ENCODE assay signal across 16 cellular contexts in genomic region chr16:80691111-80691761, GRCh38.
DNase-seq lines count a peak whose midpoint lies in the region; ATAC-seq and TF ChIP-seq lines count a peak whose summit lies in the region.
"Had no signal": no experiment of that assay in that cellular context is flagged by ENCODE, and none has a peak within 500 bp of the region (broad histone marks: within the 10 kb centered on the region; RNA-seq: fewer than 3 reads in every experiment).

No MANE protein-coding gene starts in this region.

- H3K4me2 ChIP-seq in PC-3 (ENCODE audit: low read length) = peak overlapping the region; percentile 23
- H3K4me2 ChIP-seq: KMS-11 had no signal

- H3K36me3 ChIP-seq in PC-3 (ENCODE audit: low read depth, low read length) (no peaks in the 10 kb centered on the region), Peyer's patch (no peaks in the 10 kb centered on the region)
- H3K36me3 ChIP-seq: BE2C, SJSA1 had no signal

- POLR2A ChIA-PET in PC-3 (lab: Charles Lee; ENCODE audit: unreplicated experiment) = no interaction called here

- no peaks in the 10 kb centered on the region for H3F3A ChIP-seq in PC-3 (ENCODE audit: low read length, unreplicated experiment)

- peaks cover 2% of the 10 kb centered on the region for H3K9me3 Mint-ChIP-seq in activated CD8-positive, alpha-beta memory T cell treated with anti-CD3 and anti-CD28 coated beads, Interleukin-2, amount 10 ng/mL, durations not matched to agents 7 days and 5 days (ENCODE audit: low read depth)
- H3K9me3 Mint-ChIP-seq in stimulated activated memory B cell treated with anti-CD40 and anti-IgM and Interleukin-4, amounts not matched to agents 10 μg/mL and 1 μg/mL and 100 μg/mL, for 72 hours = peaks cover 6% of the 10 kb centered on the region
- H3K9me3 Mint-ChIP-seq: CD4-positive, alpha-beta T cell had no signal

- no peaks in the 10 kb centered on the region for H3K27me3 Mint-ChIP-seq in activated CD8-positive, alpha-beta memory T cell treated with anti-CD3 and anti-CD28 coated beads, Interleukin-2, amount 10 ng/mL, durations not matched to agents 7 days and 5 days
- no peaks in the 10 kb centered on the region for H3K27me3 Mint-ChIP-seq in stimulated activated memory B cell treated with anti-CD40 and anti-IgM and Interleukin-4, amounts not matched to agents 10 μg/mL and 1 μg/mL and 100 μg/mL, for 72 hours
- H3K27me3 Mint-ChIP-seq: CD4-positive, alpha-beta T cell had no signal

- H3K27ac Mint-ChIP-seq in activated CD8-positive, alpha-beta memory T cell treated with anti-CD3 and anti-CD28 coated beads, Interleukin-2, amount 10 ng/mL, durations not matched to agents 7 days and 5 days = no peak overlapping the region
- no peak overlapping the region for H3K27ac Mint-ChIP-seq in stimulated activated memory B cell treated with anti-CD40 and anti-IgM and Interleukin-4, amounts not matched to agents 10 μg/mL and 1 μg/mL and 100 μg/mL, for 72 hours
- H3K27ac Mint-ChIP-seq: CD4-positive, alpha-beta T cell had no signal

- TF ChIP-seq CTCF in PC-3 (conservative IDR thresholded peaks at IDR 0.05; ENCODE audit: low read depth, low read length) = no peak
- no peak for TF ChIP-seq CTCF in foreskin keratinocyte (conservative IDR thresholded peaks at IDR 0.05)
- no peak for TF ChIP-seq CTCF in Peyer's patch (IDR thresholded peaks at IDR 0.05)

- no TSS peak for BruUV-seq in PC-3 (replicated peaks; lab: Mats Ljungman, UMichigan)

- no peaks in the 10 kb centered on the region for H3K9me3 ChIP-seq in PC-3 (ENCODE audit: low read length)
- no peaks in the 10 kb centered on the region for H3K9me3 ChIP-seq in Peyer's patch
- H3K9me3 ChIP-seq: BE2C, Caco-2, SJSA1 had no signal

- H3K9ac ChIP-seq in PC-3 (ENCODE audit: low read length) = no peak overlapping the region
- H3K9ac ChIP-seq: KMS-11 had no signal

- no peak overlapping the region for H2AFZ ChIP-seq in PC-3 (ENCODE audit: low read length)

- H4K20me1 ChIP-seq in PC-3 (ENCODE audit: low read length) = no peaks in the 10 kb centered on the region

- no peak for TF ChIP-seq POLR2A in Peyer's patch (IDR thresholded peaks at IDR 0.05)

- no peak overlapping the region for H3K4me3 ChIP-seq in PC-3 (ENCODE audit: low read length)
- no peak overlapping the region for H3K4me3 ChIP-seq in Peyer's patch
- H3K4me3 ChIP-seq: SJSA1 had no signal

- in situ Hi-C loops in G401 (cut with HindIII; ENCODE audit: low sequenced_read_pairs) = no loop called here

- H3K4me1 ChIP-seq in PC-3 (ENCODE audit: insufficient read depth, low read length) (peaks cover 12% of the 10 kb centered on the region), foreskin keratinocyte (no peaks in the 10 kb centered on the region), Peyer's patch (peaks cover 0 to 6% (median 0%) of the 10 kb centered on the region in 4 donors)
- H3K4me1 ChIP-seq: BE2C, Caco-2, SJSA1 had no signal

- H3K4me1 Mint-ChIP-seq in activated CD8-positive, alpha-beta memory T cell treated with anti-CD3 and anti-CD28 coated beads, Interleukin-2, amount 10 ng/mL, durations not matched to agents 7 days and 5 days = peaks cover 47% of the 10 kb centered on the region
- peaks cover 58% of the 10 kb centered on the region for H3K4me1 Mint-ChIP-seq in stimulated activated memory B cell treated with anti-CD40 and anti-IgM and Interleukin-4, amounts not matched to agents 10 μg/mL and 1 μg/mL and 100 μg/mL, for 72 hours

- no peaks in the 10 kb centered on the region for H3K9me2 ChIP-seq in PC-3 (replicated peaks; ENCODE audit: low read length)

- peaks cover 16% of the 10 kb centered on the region for H3K36me3 Mint-ChIP-seq in activated CD8-positive, alpha-beta memory T cell treated with anti-CD3 and anti-CD28 coated beads, Interleukin-2, amount 10 ng/mL, durations not matched to agents 7 days and 5 days
- H3K36me3 Mint-ChIP-seq in stimulated activated memory B cell treated with anti-CD40 and anti-IgM and Interleukin-4, amounts not matched to agents 10 μg/mL and 1 μg/mL and 100 μg/mL, for 72 hours = peaks cover 8% of the 10 kb centered on the region

- intact Hi-C loops in PC-3 (cut with micrococcal nuclease) = no loop called here

- H3K27me3 ChIP-seq in PC-3 (ENCODE audit: low read length) (no peaks in the 10 kb centered on the region), foreskin keratinocyte (no peaks in the 10 kb centered on the region), Peyer's patch (no peaks in the 10 kb centered on the region)
- H3K27me3 ChIP-seq: BE2C, SJSA1 had no signal

- no peak for DNase-seq in activated CD8-positive, alpha-beta memory T cell treated with anti-CD3 and anti-CD28 coated beads, Interleukin-2, amount 10 ng/mL, durations not matched to agents 7 days and 5 days
- no peak for DNase-seq in activated CD8-positive, alpha-beta memory T cell treated with anti-CD3 and anti-CD28 coated beads, Interleukin-2, amount 50 U/mL, for 4 hours
- DNase-seq in PC-3 (peak; percentile 48), foreskin keratinocyte (peak; percentile 13 to 20), G401 (ENCODE audit: low spot score) (no peak), Peyer's patch (no peak)
- DNase-seq: BE2C; Caco-2; CD4-positive, alpha-beta T cell; NCI-H1436; NCI-H1930; NCI-H526 had no signal

- H3K27ac ChIP-seq in PC-3 (ENCODE audit: low read length) = no peak overlapping the region; the same call in 1 of the 2 replicates
- no peak overlapping the region for H3K27ac ChIP-seq in foreskin keratinocyte
- H3K27ac ChIP-seq in Peyer's patch = no peak overlapping the region
- H3K27ac ChIP-seq: KMS-11, SJSA1 had no signal

- ATAC-seq in activated CD8-positive, alpha-beta memory T cell treated with anti-CD3 and anti-CD28 coated beads, Interleukin-2, amount 10 ng/mL, durations not matched to agents 7 days and 5 days = no peak
- ATAC-seq in PC-3 (no peak), foreskin keratinocyte (peak; percentile 51), GM18870 (IDR thresholded peaks at IDR 0.05; ENCODE audit: unreplicated experiment) (no peak)
- ATAC-seq in stimulated activated memory B cell treated with anti-CD40 and anti-IgM and Interleukin-4, amounts not matched to agents 10 μg/mL and 1 μg/mL and 100 μg/mL, for 72 hours = no peak

- CTCF ChIA-PET in activated CD8-positive, alpha-beta memory T cell treated with anti-CD3 and anti-CD28 coated beads, Interleukin-2, amount 10 ng/mL, durations not matched to agents 7 days and 5 days (lab: Charles Lee) = interaction anchor here (1.2 kb wide), 1 partner anchor 9 kb away, joined by 5 read pairs; no protein-coding TSS in a partner anchor
- CTCF ChIA-PET in PC-3 (lab: Charles Lee) = no interaction called here

- H3K4me3 Mint-ChIP-seq in activated CD8-positive, alpha-beta memory T cell treated with anti-CD3 and anti-CD28 coated beads, Interleukin-2, amount 10 ng/mL, durations not matched to agents 7 days and 5 days = peak overlapping the region; percentile 43
- H3K4me3 Mint-ChIP-seq in stimulated activated memory B cell treated with anti-CD40 and anti-IgM and Interleukin-4, amounts not matched to agents 10 μg/mL and 1 μg/mL and 100 μg/mL, for 72 hours = peak overlapping the region; percentile 10
- H3K4me3 Mint-ChIP-seq: CD4-positive, alpha-beta T cell had no signal

- H3K79me2 ChIP-seq in PC-3 (ENCODE audit: low read length) = peaks cover 17% of the 10 kb centered on the region

Comparison
In these comparisons a context has a peak if more than half of its experiments do, and no peak if none do; other contexts are left out.
1. DNase-seq: peak in PC-3 (single experiment) and foreskin keratinocyte (2 of 2); none in activated CD8-positive, alpha-beta memory T cell treated with anti-CD3 and anti-CD28 coated beads, Interleukin-2, amount 10 ng/mL, durations not matched to agents 7 days and 5 days (single experiment), activated CD8-positive, alpha-beta memory T cell treated with anti-CD3 and anti-CD28 coated beads, Interleukin-2, amount 50 U/mL, for 4 hours (single experiment), G401 (single experiment) and Peyer's patch (0 of 3).